Comparison of ENCODE assay signal across 2 cellular contexts in the genomic region with DNA sequence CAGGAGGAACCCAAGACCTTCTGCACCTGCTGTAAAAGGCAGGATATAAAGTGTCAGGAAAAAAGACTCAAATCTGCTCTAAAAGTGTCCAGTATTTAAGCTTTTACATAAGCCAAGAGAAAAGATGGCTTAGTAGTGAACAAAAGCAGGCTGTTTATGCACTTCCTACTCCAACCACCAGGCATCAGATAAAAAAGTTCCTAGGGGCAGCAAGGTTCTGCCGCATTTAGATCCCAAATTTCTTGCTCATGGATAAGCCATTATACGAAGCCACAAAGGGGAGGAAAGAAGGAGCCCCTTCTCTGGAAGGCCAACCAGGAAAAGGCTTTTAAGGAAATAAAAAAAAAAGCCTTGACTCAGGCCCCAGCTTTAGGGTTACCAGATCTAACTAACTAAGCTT.
TF ChIP-seq lines count a peak whose summit lies in the region.

No MANE protein-coding gene starts in this region.

TF ChIP-seq in IMR-90, 13 proteins besides CTCF, POLR2A, EP300 and RAD21:
- TF ChIP-seq, protein P1, sequence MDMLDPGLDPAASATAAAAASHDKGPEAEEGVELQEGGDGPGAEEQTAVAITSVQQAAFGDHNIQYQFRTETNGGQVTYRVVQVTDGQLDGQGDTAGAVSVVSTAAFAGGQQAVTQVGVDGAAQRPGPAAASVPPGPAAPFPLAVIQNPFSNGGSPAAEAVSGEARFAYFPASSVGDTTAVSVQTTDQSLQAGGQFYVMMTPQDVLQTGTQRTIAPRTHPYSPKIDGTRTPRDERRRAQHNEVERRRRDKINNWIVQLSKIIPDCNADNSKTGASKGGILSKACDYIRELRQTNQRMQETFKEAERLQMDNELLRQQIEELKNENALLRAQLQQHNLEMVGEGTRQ (IDR thresholded peaks at IDR 0.05; ENCODE audit: low read depth, low read length): no peak
- TF ChIP-seq MAFK (IDR thresholded peaks at IDR 0.05; ENCODE audit: low read depth, low read length): no peak
- TF ChIP-seq FOS (IDR thresholded peaks at IDR 0.05; ENCODE audit: low read depth, low read length): no peak
- TF ChIP-seq CHD1 (IDR thresholded peaks at IDR 0.05; ENCODE audit: low read depth, low read length): no peak
- TF ChIP-seq RCOR1 (IDR thresholded peaks at IDR 0.05; ENCODE audit: insufficient replicate concordance, low read length): no peak
- no peak for TF ChIP-seq MAZ (IDR thresholded peaks at IDR 0.05; ENCODE audit: borderline replicate concordance, low read depth, low read length)
- no peak for TF ChIP-seq BHLHE40 (IDR thresholded peaks at IDR 0.05; ENCODE audit: low read depth, low read length)

TF ChIP-seq in endothelial cell of umbilical vein, 7 proteins besides CTCF, POLR2A, EP300 and RAD21:
- TF ChIP-seq JUN (IDR thresholded peaks at IDR 0.05; ENCODE audit: borderline replicate concordance, insufficient read depth, insufficient read length, low read depth): no peak
- no peak for TF ChIP-seq EZH2 (IDR thresholded peaks at IDR 0.05; ENCODE audit: borderline replicate concordance, low read depth, low read length, severe bottlenecking)
- no peak for TF ChIP-seq POLR2AphosphoS5 (IDR thresholded peaks at IDR 0.05; ENCODE audit: insufficient read depth, low read depth, low read length)
- TF ChIP-seq MYC (IDR thresholded peaks at IDR 0.05; ENCODE audit: low read depth, low read length): no peak
- TF ChIP-seq, protein P2, sequence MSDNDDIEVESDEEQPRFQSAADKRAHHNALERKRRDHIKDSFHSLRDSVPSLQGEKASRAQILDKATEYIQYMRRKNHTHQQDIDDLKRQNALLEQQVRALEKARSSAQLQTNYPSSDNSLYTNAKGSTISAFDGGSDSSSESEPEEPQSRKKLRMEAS (IDR thresholded peaks at IDR 0.05; ENCODE audit: insufficient read depth, insufficient read length): no peak
- TF ChIP-seq GATA2 (IDR thresholded peaks at IDR 0.05; ENCODE audit: insufficient read depth, insufficient read length, low read depth, low read length): no peak
- TF ChIP-seq FOS (IDR thresholded peaks at IDR 0.05; ENCODE audit: borderline replicate concordance, insufficient read depth, low read length): no peak
